In genomic region chr1:109763646-109764415, GRCh38 we compare ENCODE assay signal across 15 cellular contexts. TPM values are rescaled to one million over a fixed set of nuclear protein-coding genes. Genes with fewer than 3 reads are reported as not detected.
DNase-seq lines count a peak whose midpoint lies in the region; ATAC-seq and TF ChIP-seq lines count a peak whose summit lies in the region.
"Had no signal": no experiment of that assay in that cellular context is flagged by ENCODE, and none has a peak within 500 bp of the region (broad histone marks: within the 10 kb centered on the region; RNA-seq: fewer than 3 reads in every experiment).

Gene EPS8L3 (minus strand): TSS chr1:109763923. CDS start chr1:109761749, 2,174 bp downstream.

- H3K4me3 ChIP-seq in mucosa of stomach (ENCODE audit: low read length) (peak within 1 kb of the TSS; percentile 97), vagina (no peak within 1 kb of the TSS), endodermal cell (ENCODE audit: low read length) (no peak within 1 kb of the TSS)

- 87 to 100% methylated on average over 6 to 11 of the region's 11 CpGs for WGBS in endodermal cell (ENCODE audit: insufficient coverage in 1 of 2, insufficient read length in 1 of 2), 2 experiments

- no peak within 1 kb of the TSS for H3K4me3 Mint-ChIP-seq in activated naive CD8-positive, alpha-beta T cell treated with anti-CD3 and anti-CD28 coated beads, Interleukin-2, amount 10 ng/mL, durations not matched to agents 7 days and 5 days
- H3K4me3 Mint-ChIP-seq in activated naive CD8-positive, alpha-beta T cell treated with anti-CD3 and anti-CD28 coated beads for 36 hours, result no peak within 1 kb of the TSS
- H3K4me3 Mint-ChIP-seq in dendritic cell treated with granulocyte-macrophage colony-stimulating factor and Interleukin-4, amounts not matched to agents 40 ng/mL and 50 ng/mL, for 4 days, result no peak within 1 kb of the TSS
- H3K4me3 Mint-ChIP-seq in endodermal cell, result no peak within 1 kb of the TSS
- H3K4me3 Mint-ChIP-seq: central memory CD8-positive, alpha-beta T cell; T-cell had no signal

- intact Hi-C loops in dendritic cell treated with granulocyte-macrophage colony-stimulating factor and Interleukin-4, amounts not matched to agents 40 ng/mL and 50 ng/mL, for 4 days (cut with micrococcal nuclease), result no loop called here
- intact Hi-C loops in vagina (cut with DNase I), result no loop called here

- H3K27me3 ChIP-seq in mucosa of stomach (ENCODE audit: control insufficient read depth, insufficient read depth, low read length) (no peaks in the 10 kb centered on the region), vagina (no peaks in the 10 kb centered on the region), endodermal cell (ENCODE audit: control insufficient read depth, insufficient read depth, low read length, poor library complexity, severe bottlenecking) (no peaks in the 10 kb centered on the region)

- no peaks in the 10 kb centered on the region for H3K36me3 ChIP-seq in mucosa of stomach (ENCODE audit: control insufficient read depth, insufficient read depth, low read length)
- H3K36me3 ChIP-seq in vagina, result no peaks in the 10 kb centered on the region
- no peaks in the 10 kb centered on the region for H3K36me3 ChIP-seq in endodermal cell (ENCODE audit: control insufficient read depth, insufficient read depth, low read length)

- H3K4me1 Mint-ChIP-seq in activated naive CD8-positive, alpha-beta T cell treated with anti-CD3 and anti-CD28 coated beads, Interleukin-2, amount 10 ng/mL, durations not matched to agents 7 days and 5 days, result peaks cover 1% of the 10 kb centered on the region
- no peaks in the 10 kb centered on the region for H3K4me1 Mint-ChIP-seq in activated naive CD8-positive, alpha-beta T cell treated with anti-CD3 and anti-CD28 coated beads for 36 hours
- H3K4me1 Mint-ChIP-seq in dendritic cell treated with granulocyte-macrophage colony-stimulating factor and Interleukin-4, amounts not matched to agents 40 ng/mL and 50 ng/mL, for 4 days (ENCODE audit: low read depth), result peaks cover 38% of the 10 kb centered on the region
- H3K4me1 Mint-ChIP-seq in endodermal cell, result no peaks in the 10 kb centered on the region
- H3K4me1 Mint-ChIP-seq: central memory CD8-positive, alpha-beta T cell; T-cell had no signal

- H3K4me1 ChIP-seq in mucosa of stomach (ENCODE audit: control insufficient read depth, insufficient read depth, low read length) (peaks cover 60% of the 10 kb centered on the region), vagina (peaks cover 11% of the 10 kb centered on the region), endodermal cell (ENCODE audit: control insufficient read depth, insufficient read depth, low read length) (no peaks in the 10 kb centered on the region)

- H3K9me3 ChIP-seq in mucosa of stomach (ENCODE audit: control insufficient read depth, low read length), result no peaks in the 10 kb centered on the region
- H3K9me3 ChIP-seq in vagina, result no peaks in the 10 kb centered on the region
- H3K9me3 ChIP-seq in endodermal cell (ENCODE audit: control insufficient read depth, low read length), result no peaks in the 10 kb centered on the region

- no peak for ATAC-seq in activated naive CD8-positive, alpha-beta T cell treated with anti-CD3 and anti-CD28 coated beads, Interleukin-2, amount 10 ng/mL, durations not matched to agents 7 days and 5 days (ENCODE audit: low read depth)
- ATAC-seq: T-cell had no signal

- no peak for TF ChIP-seq POLR2A in vagina (IDR thresholded peaks at IDR 0.05)

- POLR2A ChIA-PET in activated naive CD8-positive, alpha-beta T cell treated with anti-CD3 and anti-CD28 coated beads, Interleukin-2, amount 10 ng/mL, durations not matched to agents 7 days and 5 days (lab: Charles Lee), result no interaction called here

- no peaks in the 10 kb centered on the region for H3K36me3 Mint-ChIP-seq in activated naive CD8-positive, alpha-beta T cell treated with anti-CD3 and anti-CD28 coated beads, Interleukin-2, amount 10 ng/mL, durations not matched to agents 7 days and 5 days
- H3K36me3 Mint-ChIP-seq in activated naive CD8-positive, alpha-beta T cell treated with anti-CD3 and anti-CD28 coated beads for 36 hours, result no peaks in the 10 kb centered on the region
- H3K36me3 Mint-ChIP-seq in dendritic cell treated with granulocyte-macrophage colony-stimulating factor and Interleukin-4, amounts not matched to agents 40 ng/mL and 50 ng/mL, for 4 days (ENCODE audit: low read depth), result no peaks in the 10 kb centered on the region
- no peaks in the 10 kb centered on the region for H3K36me3 Mint-ChIP-seq in endodermal cell (ENCODE audit: low read depth)
- H3K36me3 Mint-ChIP-seq: T-cell had no signal

- H3K27ac Mint-ChIP-seq in activated naive CD8-positive, alpha-beta T cell treated with anti-CD3 and anti-CD28 coated beads, Interleukin-2, amount 10 ng/mL, durations not matched to agents 7 days and 5 days, result peak within 1 kb of the TSS; percentile 47
- no peak within 1 kb of the TSS for H3K27ac Mint-ChIP-seq in activated naive CD8-positive, alpha-beta T cell treated with anti-CD3 and anti-CD28 coated beads for 36 hours
- peak within 1 kb of the TSS; percentile 68 for H3K27ac Mint-ChIP-seq in dendritic cell treated with granulocyte-macrophage colony-stimulating factor and Interleukin-4, amounts not matched to agents 40 ng/mL and 50 ng/mL, for 4 days
- H3K27ac Mint-ChIP-seq in endodermal cell, result no peak within 1 kb of the TSS
- H3K27ac Mint-ChIP-seq: T-cell had no signal

- peaks cover 2% of the 10 kb centered on the region for H3K27me3 Mint-ChIP-seq in activated naive CD8-positive, alpha-beta T cell treated with anti-CD3 and anti-CD28 coated beads, Interleukin-2, amount 10 ng/mL, durations not matched to agents 7 days and 5 days
- no peaks in the 10 kb centered on the region for H3K27me3 Mint-ChIP-seq in activated naive CD8-positive, alpha-beta T cell treated with anti-CD3 and anti-CD28 coated beads for 36 hours
- no peaks in the 10 kb centered on the region for H3K27me3 Mint-ChIP-seq in dendritic cell treated with granulocyte-macrophage colony-stimulating factor and Interleukin-4, amounts not matched to agents 40 ng/mL and 50 ng/mL, for 4 days
- H3K27me3 Mint-ChIP-seq in endodermal cell (ENCODE audit: insufficient read depth), result no peaks in the 10 kb centered on the region

- TF ChIP-seq CTCF in vagina (IDR thresholded peaks at IDR 0.05) (no peak), GM20000 (IDR thresholded peaks at IDR 0.05; ENCODE audit: extremely low read depth, missing control alignments) (no peak), endodermal cell (conservative IDR thresholded peaks at IDR 0.05) (no peak)

- no peaks in the 10 kb centered on the region for H3K9me3 Mint-ChIP-seq in activated naive CD8-positive, alpha-beta T cell treated with anti-CD3 and anti-CD28 coated beads, Interleukin-2, amount 10 ng/mL, durations not matched to agents 7 days and 5 days
- H3K9me3 Mint-ChIP-seq in activated naive CD8-positive, alpha-beta T cell treated with anti-CD3 and anti-CD28 coated beads for 36 hours, result no peaks in the 10 kb centered on the region
- no peaks in the 10 kb centered on the region for H3K9me3 Mint-ChIP-seq in dendritic cell treated with granulocyte-macrophage colony-stimulating factor and Interleukin-4, amounts not matched to agents 40 ng/mL and 50 ng/mL, for 4 days
- H3K9me3 Mint-ChIP-seq in endodermal cell, result no peaks in the 10 kb centered on the region
- H3K9me3 Mint-ChIP-seq: central memory CD8-positive, alpha-beta T cell; T-cell had no signal

- DNase-seq in activated naive CD8-positive, alpha-beta T cell treated with anti-CD3 and anti-CD28 coated beads, Interleukin-2, amount 10 ng/mL, durations not matched to agents 7 days and 5 days, result peak; percentile 7
- DNase-seq in activated naive CD8-positive, alpha-beta T cell treated with anti-CD3 and anti-CD28 coated beads for 36 hours, result no peak
- DNase-seq in vagina (ENCODE audit: extremely low spot score in 2 of 2), result no peak
- DNase-seq in GM20000 (ENCODE audit: low spot score), result no peak
- no peak for DNase-seq in NCI-H1930 (lab: John Stamatoyannopoulos, UW)
- DNase-seq in endodermal cell, result no peak
- DNase-seq: MM.1S, NCI-H774 had no signal

- H3K9ac ChIP-seq in mucosa of stomach (ENCODE audit: low read length), result peak within 1 kb of the TSS; percentile 99
- no peak within 1 kb of the TSS for H3K9ac ChIP-seq in endodermal cell (ENCODE audit: extremely low read depth, low read length, poor library complexity, severe bottlenecking)

- H3K27ac ChIP-seq in vagina (peak within 1 kb of the TSS; percentile 12), endodermal cell (ENCODE audit: low read depth, low read length) (no peak within 1 kb of the TSS)

RNA-seq across cellular contexts. Expression of gene EPS8L3, which starts in this region (rescaled TPM):
- not detected for total RNA-seq in activated naive CD8-positive, alpha-beta T cell treated with anti-CD3 and anti-CD28 coated beads, Interleukin-2, amount 10 ng/mL, durations not matched to agents 7 days and 5 days
- total RNA-seq in activated naive CD8-positive, alpha-beta T cell treated with anti-CD3 and anti-CD28 coated beads for 36 hours, result not detected
- total RNA-seq in vagina, result not detected
- not detected for total RNA-seq in endodermal cell
- not detected for polyA plus RNA-seq in endodermal cell (2013, experiment 1 of 2)
- polyA plus RNA-seq in endodermal cell (2013, experiment 2 of 2), result not detected
- total RNA-seq: fibroblast of villous mesenchyme, lower leg skin had no signal
- polyA plus RNA-seq: BJ had no signal

Comparison
In these comparisons a context has a peak if more than half of its experiments do, and no peak if none do; other contexts are left out.
1. H3K27ac Mint-ChIP-seq: peak in activated naive CD8-positive, alpha-beta T cell treated with anti-CD3 and anti-CD28 coated beads, Interleukin-2, amount 10 ng/mL, durations not matched to agents 7 days and 5 days (single experiment) and dendritic cell treated with granulocyte-macrophage colony-stimulating factor and Interleukin-4, amounts not matched to agents 40 ng/mL and 50 ng/mL, for 4 days (single experiment); none in activated naive CD8-positive, alpha-beta T cell treated with anti-CD3 and anti-CD28 coated beads for 36 hours (single experiment) and endodermal cell (single experiment).
2. Peak in DNase-seq in activated naive CD8-positive, alpha-beta T cell treated with anti-CD3 and anti-CD28 coated beads, Interleukin-2, amount 10 ng/mL, durations not matched to agents 7 days and 5 days; RNA of the gene not detected or under 1 TPM.